Comparison of ENCODE assay signal across 28 cellular contexts in the genomic region with DNA sequence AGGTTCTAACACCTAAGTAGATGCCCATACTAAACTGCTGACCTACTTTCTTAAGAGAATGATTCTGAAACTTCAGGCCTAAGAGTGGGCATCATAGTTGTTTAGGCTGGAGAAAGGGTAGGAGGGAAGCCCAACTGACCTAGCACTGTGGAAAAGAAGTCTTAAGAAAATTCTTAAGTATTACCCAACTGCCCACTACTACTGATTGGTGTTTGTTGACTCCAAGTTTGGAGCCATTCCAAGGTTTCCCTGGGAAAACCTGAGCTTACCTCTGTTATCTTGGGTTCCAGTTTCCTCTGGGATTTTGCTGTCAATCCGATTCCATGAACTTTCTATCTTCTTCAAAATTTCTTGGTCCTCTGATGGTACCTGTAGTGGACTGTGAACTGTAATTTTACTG.
"Had no signal": no experiment of that assay in that cellular context is flagged by ENCODE, and none has a peak within 500 bp of the region (broad histone marks: within the 10 kb centered on the region; RNA-seq: fewer than 3 reads in every experiment).

No MANE protein-coding gene starts in this region.

- H3K36me3 ChIP-seq: colonic mucosa, ovary, uterus had no signal

- H3K9me3 ChIP-seq: colonic mucosa, neutrophil, ovary, right lobe of liver, testis, uterus had no signal

- H3K4me1 Mint-ChIP-seq: nephron had no signal

- H3K4me3 ChIP-seq: colonic mucosa, dorsolateral prefrontal cortex, hepatocyte, ovary, right lobe of liver, testis, uterus had no signal

- H3K27ac ChIP-seq: colonic mucosa, dorsolateral prefrontal cortex, epithelial cell of prostate, hepatocyte, neutrophil, ovary, right lobe of liver, testis, uterus, VCaP had no signal

- H3K4me3 Mint-ChIP-seq: activated CD4-positive, alpha-beta memory T cell treated with anti-CD3 and anti-CD28 coated beads, Interleukin-2, amount 10 ng/mL, durations not matched to agents 7 days and 5 days; activated CD4-positive, alpha-beta T cell treated with anti-CD3 and anti-CD28 coated beads, Interleukin-2, amount 10 ng/mL, durations not matched to agents 24 days and 14 days; activated naive CD8-positive, alpha-beta T cell treated with anti-CD3 and anti-CD28 coated beads, Interleukin-2, amount 50 U/mL, for 24 hours; brain; effector memory CD8-positive, alpha-beta T cell; nephron had no signal

- DNase-seq: activated CD4-positive, alpha-beta memory T cell treated with anti-CD3 and anti-CD28 coated beads, Interleukin-2, amount 10 ng/mL, durations not matched to agents 7 days and 5 days; activated CD4-positive, alpha-beta T cell treated with anti-CD3 and anti-CD28 coated beads, Interleukin-2, amount 10 ng/mL, durations not matched to agents 24 days and 14 days; activated gamma-delta T cell; activated naive CD4-positive, alpha-beta T cell treated with anti-CD3 and anti-CD28 coated beads, Interleukin-2, amount 50 U/mL, for 16 hours; activated naive CD8-positive, alpha-beta T cell treated with anti-CD3 and anti-CD28 coated beads, Interleukin-2, amount 50 U/mL, for 24 hours; anterior cingulate cortex; central memory CD4-positive, alpha-beta T cell; colonic mucosa; dorsolateral prefrontal cortex; effector memory CD8-positive, alpha-beta T cell; foreskin melanocyte; glutamatergic neuron; midbrain; ovary; right lobe of liver; small intestine; stimulated activated CD4-positive, alpha-beta T cell treated with anti-CD3 and anti-CD28 coated beads, Interleukin-2, amount 100 ng/mL, for 24 hours; stimulated activated naive CD4-positive, alpha-beta T cell; testis; trophoblast cell; uterus had no signal

- H3K27ac Mint-ChIP-seq: activated CD4-positive, alpha-beta memory T cell treated with anti-CD3 and anti-CD28 coated beads, Interleukin-2, amount 10 ng/mL, durations not matched to agents 7 days and 5 days; activated CD4-positive, alpha-beta T cell treated with anti-CD3 and anti-CD28 coated beads, Interleukin-2, amount 10 ng/mL, durations not matched to agents 24 days and 14 days; activated naive CD8-positive, alpha-beta T cell treated with anti-CD3 and anti-CD28 coated beads, Interleukin-2, amount 50 U/mL, for 24 hours; brain; nephron had no signal

- H3K4me1 ChIP-seq: colonic mucosa, right lobe of liver, testis, uterus had no signal

- H3K27me3 ChIP-seq: colonic mucosa, dorsolateral prefrontal cortex, hepatocyte, neutrophil, ovary, right lobe of liver, testis, uterus had no signal

- ATAC-seq: activated CD4-positive, CD25-positive, alpha-beta regulatory T cell treated with anti-CD3 and anti-CD28 coated beads, Interleukin-2, amount 50 U/mL, for 24 hours; activated naive CD8-positive, alpha-beta T cell treated with anti-CD3 and anti-CD28 coated beads, Interleukin-2, amount 50 U/mL, for 24 hours; effector memory CD8-positive, alpha-beta T cell had no signal

- H3K9me3 Mint-ChIP-seq: activated CD4-positive, alpha-beta memory T cell treated with anti-CD3 and anti-CD28 coated beads, Interleukin-2, amount 10 ng/mL, durations not matched to agents 7 days and 5 days; activated CD4-positive, alpha-beta T cell treated with anti-CD3 and anti-CD28 coated beads, Interleukin-2, amount 10 ng/mL, durations not matched to agents 24 days and 14 days; activated naive CD8-positive, alpha-beta T cell treated with anti-CD3 and anti-CD28 coated beads, Interleukin-2, amount 50 U/mL, for 24 hours; brain; effector memory CD8-positive, alpha-beta T cell; nephron had no signal

- H3K27me3 Mint-ChIP-seq: activated CD4-positive, alpha-beta memory T cell treated with anti-CD3 and anti-CD28 coated beads, Interleukin-2, amount 10 ng/mL, durations not matched to agents 7 days and 5 days; activated CD4-positive, alpha-beta T cell treated with anti-CD3 and anti-CD28 coated beads, Interleukin-2, amount 10 ng/mL, durations not matched to agents 24 days and 14 days; activated naive CD8-positive, alpha-beta T cell treated with anti-CD3 and anti-CD28 coated beads, Interleukin-2, amount 50 U/mL, for 24 hours; brain; effector memory CD8-positive, alpha-beta T cell had no signal
